In the genomic region with DNA sequence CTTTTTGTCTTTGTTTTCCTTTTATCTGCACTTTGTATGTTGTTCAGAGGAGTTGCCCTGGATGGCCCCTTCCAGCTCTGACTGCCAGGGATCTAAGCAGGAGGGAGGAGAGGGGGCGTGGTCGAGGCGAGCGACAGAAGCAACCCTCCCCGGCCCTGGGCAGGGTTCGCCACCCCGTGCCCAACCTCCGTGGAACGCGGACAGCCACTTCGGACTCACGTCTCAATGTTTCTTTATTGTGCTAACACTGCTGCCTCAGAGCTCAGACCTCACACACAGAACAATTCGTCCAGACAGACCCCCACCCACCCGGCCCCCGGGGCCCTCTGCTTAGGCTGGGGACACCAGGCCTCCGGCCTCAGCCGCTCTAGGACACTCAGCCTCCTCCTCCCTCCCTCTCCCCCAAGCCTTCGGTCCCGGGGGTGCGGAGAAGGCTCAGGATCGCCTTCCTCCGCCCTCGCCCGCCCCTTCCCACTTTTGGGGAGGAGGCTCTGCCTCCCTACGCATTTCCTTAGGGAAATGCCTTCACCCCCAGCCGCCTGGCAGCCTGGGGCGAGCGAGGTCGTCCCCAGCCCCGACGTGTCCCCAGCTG, we compare ENCODE assay signal across 1 cellular context.
TF ChIP-seq lines count a peak whose summit lies in the region.

No MANE protein-coding gene starts in this region.

TF ChIP-seq in IMR-90, 13 proteins besides CTCF, POLR2A, EP300 and RAD21:
- TF ChIP-seq MAZ (IDR thresholded peaks at IDR 0.05; ENCODE audit: borderline replicate concordance, low read depth, low read length), result no peak
- TF ChIP-seq MAFK (IDR thresholded peaks at IDR 0.05; ENCODE audit: low read depth, low read length), result no peak
- TF ChIP-seq SMC3 (IDR thresholded peaks at IDR 0.05; ENCODE audit: low read depth, low read length), result no peak
- no peak for TF ChIP-seq USF2 (IDR thresholded peaks at IDR 0.05; ENCODE audit: low read depth, low read length)
- TF ChIP-seq CEBPB (IDR thresholded peaks at IDR 0.05; ENCODE audit: low read depth, low read length), result no peak
- no peak for TF ChIP-seq BHLHE40 (IDR thresholded peaks at IDR 0.05; ENCODE audit: low read depth, low read length)
- TF ChIP-seq RCOR1 (IDR thresholded peaks at IDR 0.05; ENCODE audit: insufficient replicate concordance, low read length), result no peak
- TF ChIP-seq, protein P1, sequence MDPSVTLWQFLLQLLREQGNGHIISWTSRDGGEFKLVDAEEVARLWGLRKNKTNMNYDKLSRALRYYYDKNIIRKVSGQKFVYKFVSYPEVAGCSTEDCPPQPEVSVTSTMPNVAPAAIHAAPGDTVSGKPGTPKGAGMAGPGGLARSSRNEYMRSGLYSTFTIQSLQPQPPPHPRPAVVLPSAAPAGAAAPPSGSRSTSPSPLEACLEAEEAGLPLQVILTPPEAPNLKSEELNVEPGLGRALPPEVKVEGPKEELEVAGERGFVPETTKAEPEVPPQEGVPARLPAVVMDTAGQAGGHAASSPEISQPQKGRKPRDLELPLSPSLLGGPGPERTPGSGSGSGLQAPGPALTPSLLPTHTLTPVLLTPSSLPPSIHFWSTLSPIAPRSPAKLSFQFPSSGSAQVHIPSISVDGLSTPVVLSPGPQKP (IDR thresholded peaks at IDR 0.05; ENCODE audit: borderline replicate concordance, low read depth, low read length), result no peak
TF ChIP-seq in IMR-90: peak in this region for 0.
